Comparison of ENCODE assay signal across 8 cellular contexts in genomic region chr4:70721747-70722146, GRCh38. TPM values are rescaled to one million over a fixed set of nuclear protein-coding genes. Genes with fewer than 3 reads are reported as not detected.
A peak's percentile ranks its signal among the peaks of the same experiment; 100 is the strongest.
DNase-seq lines count a peak whose midpoint lies in the region; ATAC-seq and TF ChIP-seq lines count a peak whose summit lies in the region.

A gene with protein sequence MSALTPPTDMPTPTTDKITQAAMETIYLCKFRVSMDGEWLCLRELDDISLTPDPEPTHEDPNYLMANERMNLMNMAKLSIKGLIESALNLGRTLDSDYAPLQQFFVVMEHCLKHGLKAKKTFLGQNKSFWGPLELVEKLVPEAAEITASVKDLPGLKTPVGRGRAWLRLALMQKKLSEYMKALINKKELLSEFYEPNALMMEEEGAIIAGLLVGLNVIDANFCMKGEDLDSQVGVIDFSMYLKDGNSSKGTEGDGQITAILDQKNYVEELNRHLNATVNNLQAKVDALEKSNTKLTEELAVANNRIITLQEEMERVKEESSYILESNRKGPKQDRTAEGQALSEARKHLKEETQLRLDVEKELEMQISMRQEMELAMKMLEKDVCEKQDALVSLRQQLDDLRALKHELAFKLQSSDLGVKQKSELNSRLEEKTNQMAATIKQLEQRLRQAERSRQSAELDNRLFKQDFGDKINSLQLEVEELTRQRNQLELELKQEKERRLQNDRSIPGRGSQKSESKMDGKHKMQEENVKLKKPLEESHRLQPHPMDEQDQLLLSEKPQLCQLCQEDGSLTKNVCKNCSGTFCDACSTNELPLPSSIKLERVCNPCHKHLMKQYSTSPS (plus strand): TSS chr4:70721964. CDS start chr4:70722574, 610 bp downstream.

- H3K36me3 Mint-ChIP-seq in stimulated activated naive CD8-positive, alpha-beta T cell treated with anti-CD3 and anti-CD28 coated beads, Interleukin-15, Interleukin-2, amounts not matched to agents 100 ng/mL and 50 ng/mL, for 24 hours (ENCODE audit: low read depth): no peaks in the 10 kb centered on the region

- H3K4me3 Mint-ChIP-seq in stimulated activated naive CD8-positive, alpha-beta T cell treated with anti-CD3 and anti-CD28 coated beads, Interleukin-15, Interleukin-2, amounts not matched to agents 100 ng/mL and 50 ng/mL, for 24 hours: peak within 1 kb of the TSS; percentile 2

- no peaks in the 10 kb centered on the region for H3K27me3 Mint-ChIP-seq in stimulated activated naive CD8-positive, alpha-beta T cell treated with anti-CD3 and anti-CD28 coated beads, Interleukin-15, Interleukin-2, amounts not matched to agents 100 ng/mL and 50 ng/mL, for 24 hours

- H3K27me3 ChIP-seq in OCI-LY3 (ENCODE audit: low read depth, low read length): no peaks in the 10 kb centered on the region
- no peaks in the 10 kb centered on the region for H3K27me3 ChIP-seq in right lobe of liver
- no peaks in the 10 kb centered on the region for H3K27me3 ChIP-seq in subcutaneous abdominal adipose tissue (ENCODE audit: control insufficient read depth in 5 of 5, insufficient read depth in 4 of 5, low read length in 5 of 5)

- H3K4me1 ChIP-seq in OCI-LY3 (ENCODE audit: low read length) (peaks cover 17% of the 10 kb centered on the region), right lobe of liver (peaks cover 0 to 9% (median 0%) of the 10 kb centered on the region in 4 donors), subcutaneous abdominal adipose tissue (ENCODE audit: control insufficient read depth in 5 of 5, insufficient read depth in 5 of 5, low read length in 5 of 5) (peaks cover 0 to 27% (median 19%) of the 10 kb centered on the region in 5 donors)

- H3K4me3 ChIP-seq in OCI-LY3 (ENCODE audit: low read length) (no peak within 1 kb of the TSS), right lobe of liver (no peak within 1 kb of the TSS), subcutaneous abdominal adipose tissue (ENCODE audit: low read depth in 1 of 5, low read length in 5 of 5) (peak within 1 kb of the TSS; percentile 49 to 78 (median 56))

- H3K9me3 Mint-ChIP-seq in stimulated activated naive CD8-positive, alpha-beta T cell treated with anti-CD3 and anti-CD28 coated beads, Interleukin-15, Interleukin-2, amounts not matched to agents 100 ng/mL and 50 ng/mL, for 24 hours: no peaks in the 10 kb centered on the region

- TF ChIP-seq POLR2A in right lobe of liver (IDR thresholded peaks at IDR 0.05): no peak

- H3K27ac ChIP-seq in OCI-LY3 (ENCODE audit: low read length) (no peak within 1 kb of the TSS), cingulate gyrus (ENCODE audit: low read depth, low read length) (peak within 1 kb of the TSS; percentile 82), right lobe of liver (no peak within 1 kb of the TSS), subcutaneous abdominal adipose tissue (ENCODE audit: low read depth, low read length) (no peak within 1 kb of the TSS)

- H4K20me1 ChIP-seq in OCI-LY3 (ENCODE audit: insufficient read depth, low read length): no peaks in the 10 kb centered on the region

- H3K9ac ChIP-seq in OCI-LY3 (ENCODE audit: low read length) (no peak within 1 kb of the TSS), subcutaneous abdominal adipose tissue (ENCODE audit: low read length in 5 of 5) (peak within 1 kb of the TSS in 3 of 5 donors; percentile 16 to 56 (median 52))

- no peak for ATAC-seq in stimulated activated naive CD8-positive, alpha-beta T cell treated with anti-CD3 and anti-CD28 coated beads, Interleukin-15, Interleukin-2, amounts not matched to agents 100 U/mL and 50 U/mL, for 24 hours
- peak; percentile 16 to 58 (median 52) for ATAC-seq in right lobe of liver

- H3K9me3 ChIP-seq in OCI-LY3 (ENCODE audit: insufficient read depth, low read length) (no peaks in the 10 kb centered on the region), right lobe of liver (no peaks in the 10 kb centered on the region), subcutaneous abdominal adipose tissue (ENCODE audit: control insufficient read depth in 5 of 5, low read length in 5 of 5) (no peaks in the 10 kb centered on the region)

- peak within 1 kb of the TSS; percentile 36 for H3K27ac Mint-ChIP-seq in stimulated activated naive CD8-positive, alpha-beta T cell treated with anti-CD3 and anti-CD28 coated beads, Interleukin-15, Interleukin-2, amounts not matched to agents 100 ng/mL and 50 ng/mL, for 24 hours

- peaks cover 20% of the 10 kb centered on the region for H3K4me1 Mint-ChIP-seq in stimulated activated naive CD8-positive, alpha-beta T cell treated with anti-CD3 and anti-CD28 coated beads, Interleukin-15, Interleukin-2, amounts not matched to agents 100 ng/mL and 50 ng/mL, for 24 hours (ENCODE audit: low read depth)

- H3K79me2 ChIP-seq in OCI-LY3 (ENCODE audit: low read length): peaks cover 44% of the 10 kb centered on the region

- intact Hi-C loops in right lobe of liver (cut with DNase I): no loop called here

- H3K36me3 ChIP-seq in OCI-LY3 (replicated peaks; ENCODE audit: low read depth, low read length) (no peaks in the 10 kb centered on the region), right lobe of liver (no peaks in the 10 kb centered on the region), subcutaneous abdominal adipose tissue (ENCODE audit: control insufficient read depth in 5 of 5, insufficient read depth in 5 of 5, low read length in 5 of 5) (no peaks in the 10 kb centered on the region)

- WGBS in right lobe of liver (ENCODE audit: insufficient coverage, low coverage, low lambda C conversion rate, missing lambda C conversion rate): 34% methylated on average over 3 of the region's 3 CpGs

- H3K4me2 ChIP-seq in OCI-LY3 (ENCODE audit: low read length): peak within 1 kb of the TSS; percentile 20

- no peak within 1 kb of the TSS for H2AFZ ChIP-seq in OCI-LY3 (ENCODE audit: low read depth, low read length)

- no peak for DNase-seq in stimulated activated naive CD8-positive, alpha-beta T cell treated with anti-CD3 and anti-CD28 coated beads, Interleukin-15, Interleukin-2, amounts not matched to agents 100 U/mL and 50 U/mL, for 24 hours
- DNase-seq in right lobe of liver (no peak), NCI-H1048 (lab: John Stamatoyannopoulos, UW) (no peak)
- DNase-seq in stimulated activated CD4-positive, alpha-beta T cell treated with anti-CD3 and anti-CD28 coated beads, Interleukin-4, amount 100 ng/mL, for 1 hour: no peak

- TF ChIP-seq CTCF in OCI-LY3 (IDR thresholded peaks at IDR 0.05; ENCODE audit: low read depth, low read length) (no peak), right lobe of liver (IDR thresholded peaks at IDR 0.05) (no peak)

RNA-seq across cellular contexts. Expression of the gene that starts here (rescaled TPM):
- total RNA-seq in right lobe of liver: 10 to 100 TPM; 24.1 to 58.3 (median 30.3) TPM

Comparison
In these comparisons a context has a peak if more than half of its experiments do, and no peak if none do; other contexts are left out.
1. H3K4me3 ChIP-seq: peak in subcutaneous abdominal adipose tissue (5 of 5); none in OCI-LY3 (single experiment) and right lobe of liver (0 of 3).